ENCODE assay signal across 13 cellular contexts in genomic region chr18:34929336-34929780, GRCh38.
DNase-seq lines count a peak whose midpoint lies in the region; ATAC-seq, FAIRE-seq and TF ChIP-seq lines count a peak whose summit lies in the region.
"Had no signal": no experiment of that assay in that cellular context is flagged by ENCODE, and none has a peak within 500 bp of the region (broad histone marks: within the 10 kb centered on the region; RNA-seq: fewer than 3 reads in every experiment).

No MANE protein-coding gene starts in this region.

- H3K9me3 Mint-ChIP-seq in CD4-positive, alpha-beta memory T cell = no peaks in the 10 kb centered on the region

- peaks cover 4 to 7% of the 10 kb centered on the region in 2 donors for H3K27me3 Mint-ChIP-seq in CD4-positive, alpha-beta memory T cell

- no peaks in the 10 kb centered on the region for H3K27me3 ChIP-seq in adrenal gland
- H3K27me3 ChIP-seq in CD4-positive, alpha-beta memory T cell (ENCODE audit: insufficient read depth, low read length) = no peaks in the 10 kb centered on the region
- H3K27me3 ChIP-seq: BLaER1, tibial nerve had no signal

- H3K27ac ChIP-seq in adrenal gland = no peak overlapping the region
- no peak overlapping the region for H3K27ac ChIP-seq in CD4-positive, alpha-beta memory T cell (ENCODE audit: low read depth, low read length)
- H3K27ac ChIP-seq: BLaER1, tibial nerve had no signal

- H3K9me3 ChIP-seq in adrenal gland (replicated peaks in 1 of 3) = no peaks in the 10 kb centered on the region
- no peaks in the 10 kb centered on the region for H3K9me3 ChIP-seq in CD4-positive, alpha-beta memory T cell (ENCODE audit: control insufficient read depth in 1 of 2, low read length in 2 of 2)
- H3K9me3 ChIP-seq: BLaER1, tibial nerve had no signal

- DNase-seq in left cardiac atrium = no peak
- no peak for DNase-seq in Right ventricle myocardium superior
- DNase-seq in SHP77 (lab: John Stamatoyannopoulos, UW) = peak; percentile 45 to 50
- DNase-seq in fibroblast of villous mesenchyme (ENCODE audit: low read depth) = peak; percentile 92
- DNase-seq in urothelium cell line (ENCODE audit: low spot score) = peak; percentile 50
- DNase-seq in adrenal gland = no peak
- DNase-seq in CD4-positive, alpha-beta memory T cell = no peak
- DNase-seq: dermis blood vessel endothelial cell, KBM-7 had no signal

- POLR2A ChIA-PET in CD4-positive, alpha-beta memory T cell (lab: Charles Lee; ENCODE audit: partially characterized antibody) = no interaction called here

- H3K4me3 Mint-ChIP-seq in CD4-positive, alpha-beta memory T cell = no peak overlapping the region

- no peak overlapping the region for H3K27ac Mint-ChIP-seq in CD4-positive, alpha-beta memory T cell

- peak; percentile 8 to 39 for ATAC-seq in left cardiac atrium
- ATAC-seq in Right ventricle myocardium superior (ENCODE audit: poor library complexity) = no peak
- ATAC-seq in GM18498 (IDR thresholded peaks at IDR 0.05; ENCODE audit: unreplicated experiment) = no peak

- H3K36me3 Mint-ChIP-seq in CD4-positive, alpha-beta memory T cell = no peaks in the 10 kb centered on the region

- WGBS in adrenal gland, 4 donors = 54 to 68% (median 61%) methylated on average over 2 of the region's 2 CpGs

- FAIRE-seq in urothelium cell line (lab: Jason Lieb, UNC) = no peak

- no peaks in the 10 kb centered on the region for H3K4me1 ChIP-seq in adrenal gland (replicated peaks in 1 of 2)
- no peaks in the 10 kb centered on the region for H3K4me1 ChIP-seq in CD4-positive, alpha-beta memory T cell (ENCODE audit: insufficient read depth, low read length)
- H3K4me1 ChIP-seq: BLaER1, tibial nerve had no signal

- TF ChIP-seq POLR2A in adrenal gland (IDR thresholded peaks at IDR 0.05) = no peak

- TF ChIP-seq CTCF in fibroblast of villous mesenchyme (IDR thresholded peaks at IDR 0.05; ENCODE audit: insufficient read depth, low read depth, low read length) (no peak), adrenal gland (IDR thresholded peaks at IDR 0.05) (no peak)

- H3K4me1 Mint-ChIP-seq in CD4-positive, alpha-beta memory T cell = no peaks in the 10 kb centered on the region

- no peaks in the 10 kb centered on the region for H3K36me3 ChIP-seq in adrenal gland (replicated peaks in 1 of 2)
- no peaks in the 10 kb centered on the region for H3K36me3 ChIP-seq in CD4-positive, alpha-beta memory T cell (ENCODE audit: insufficient read depth, low read length)
- H3K36me3 ChIP-seq: BLaER1, tibial nerve had no signal

- CTCF ChIA-PET in CD4-positive, alpha-beta memory T cell (lab: Charles Lee; ENCODE audit: partially characterized antibody) = no interaction called here

- intact Hi-C loops in left cardiac atrium (cut with DNase I) (no loop called here), Right ventricle myocardium superior (cut with DNase I) (no loop called here), adrenal gland (cut with DNase I) (no loop called here)
- intact Hi-C loops in CD4-positive, alpha-beta memory T cell (cut with micrococcal nuclease) = no loop called here

- H3K4me3 ChIP-seq in fibroblast of villous mesenchyme (ENCODE audit: low read depth, low read length) (no peak overlapping the region), adrenal gland (no peak overlapping the region)
- H3K4me3 ChIP-seq in CD4-positive, alpha-beta memory T cell (ENCODE audit: low read length in 2 of 2) = no peak overlapping the region
- H3K4me3 ChIP-seq: BLaER1, lung, tibial nerve had no signal

Comparison
In these comparisons a context has a peak if more than half of its experiments do, and no peak if none do; other contexts are left out.
1. ATAC-seq: peak in left cardiac atrium (2 of 2); none in Right ventricle myocardium superior (single experiment) and GM18498 (single experiment).
2. DNase-seq: peak in SHP77 (2 of 2), fibroblast of villous mesenchyme (single experiment) and urothelium cell line (single experiment); none in left cardiac atrium (single experiment), Right ventricle myocardium superior (single experiment), adrenal gland (0 of 7) and CD4-positive, alpha-beta memory T cell (0 of 5).